Comparison of ENCODE assay signal across 6 cellular contexts in genomic region chr19:10746437-10746836, GRCh38. TPM values are rescaled to one million over a fixed set of nuclear protein-coding genes. Genes with fewer than 3 reads are reported as not detected.
A peak's percentile ranks its signal among the peaks of the same experiment; 100 is the strongest.
DNase-seq lines count a peak whose midpoint lies in the region; ATAC-seq and TF ChIP-seq lines count a peak whose summit lies in the region.
"Not testable (repeated sequence)": the region's sequence is repeated elsewhere in the genome, so short reads cannot be mapped to it uniquely, and the experiment has no call there.

No MANE protein-coding gene starts in this region.

- H3K36me3 ChIP-seq in BLaER1: peaks cover 24% of the 10 kb centered on the region
- not testable (repeated sequence) for H3K36me3 ChIP-seq in HEK293 (ENCODE audit: control insufficient read depth in 2 of 2, insufficient read depth in 1 of 2, low read length in 2 of 2); mucosa of rectum (ENCODE audit: control insufficient read depth in 2 of 2, insufficient read depth in 2 of 2, low read length in 2 of 2)

- not testable (repeated sequence) for H3K4me3 ChIP-seq in BLaER1; HEK293 (ENCODE audit: low read depth, low read length); mucosa of rectum (ENCODE audit: low read length in 2 of 2)

- peak overlapping the region; percentile 31 for H3K27ac Mint-ChIP-seq in activated CD4-positive, alpha-beta T cell treated with anti-CD3 and anti-CD28 coated beads for 36 hours
- H3K27ac Mint-ChIP-seq in central memory CD8-positive, alpha-beta T cell (ENCODE audit: low read depth): peak overlapping the region; percentile 85
- peak overlapping the region; percentile 56 for H3K27ac Mint-ChIP-seq in stimulated activated naive B cell treated with anti-CD40 and anti-IgM and Interleukin-4, amounts not matched to agents 10 μg/mL and 1 μg/mL and 100 μg/mL, for 72 hours

- DNase-seq in activated CD4-positive, alpha-beta T cell treated with anti-CD3 and anti-CD28 coated beads for 36 hours; central memory CD8-positive, alpha-beta T cell (ENCODE audit: low spot score in 2 of 2); stimulated activated naive B cell treated with anti-CD40 and anti-IgM and Interleukin-4, amounts not matched to agents 10 μg/mL and 1 μg/mL and 100 μg/mL, for 72 hours: not testable (repeated sequence)

- H3K36me3 Mint-ChIP-seq in activated CD4-positive, alpha-beta T cell treated with anti-CD3 and anti-CD28 coated beads for 36 hours (ENCODE audit: low read depth); stimulated activated naive B cell treated with anti-CD40 and anti-IgM and Interleukin-4, amounts not matched to agents 10 μg/mL and 1 μg/mL and 100 μg/mL, for 72 hours: not testable (repeated sequence)
- H3K36me3 Mint-ChIP-seq in central memory CD8-positive, alpha-beta T cell (ENCODE audit: insufficient read depth): peaks cover 24% of the 10 kb centered on the region

- intact Hi-C loops in activated CD4-positive, alpha-beta T cell treated with anti-CD3 and anti-CD28 coated beads for 36 hours (cut with DNase I, micrococcal nuclease): not testable (repeated sequence)

- H3K27me3 Mint-ChIP-seq in activated CD4-positive, alpha-beta T cell treated with anti-CD3 and anti-CD28 coated beads for 36 hours; central memory CD8-positive, alpha-beta T cell; stimulated activated naive B cell treated with anti-CD40 and anti-IgM and Interleukin-4, amounts not matched to agents 10 μg/mL and 1 μg/mL and 100 μg/mL, for 72 hours: not testable (repeated sequence)

- not testable (repeated sequence) for H3K27ac ChIP-seq in BLaER1; HEK293 (ENCODE audit: extremely low read depth, low read depth, low read length)
- H3K27ac ChIP-seq in mucosa of rectum (ENCODE audit: low read depth in 2 of 2, low read length in 2 of 2): peak overlapping the region; percentile 99

- CTCF ChIA-PET in HEK293 (lab: Yijun Ruan, JAX); activated CD4-positive, alpha-beta T cell treated with anti-CD3 and anti-CD28 coated beads for 36 hours (lab: Charles Lee): not testable (repeated sequence)

- H3K4me2 ChIP-seq in BLaER1: peak overlapping the region; percentile 84; the same call in 1 of the 2 replicates

- peaks cover 64% of the 10 kb centered on the region for H3K4me1 Mint-ChIP-seq in activated CD4-positive, alpha-beta T cell treated with anti-CD3 and anti-CD28 coated beads for 36 hours
- H3K4me1 Mint-ChIP-seq in central memory CD8-positive, alpha-beta T cell: peaks cover 65% of the 10 kb centered on the region
- peaks cover 51 to 81% of the 10 kb centered on the region in 2 donors for H3K4me1 Mint-ChIP-seq in stimulated activated naive B cell treated with anti-CD40 and anti-IgM and Interleukin-4, amounts not matched to agents 10 μg/mL and 1 μg/mL and 100 μg/mL, for 72 hours

- not testable (repeated sequence) for ATAC-seq in activated CD4-positive, alpha-beta T cell treated with anti-CD3 and anti-CD28 coated beads for 36 hours; central memory CD8-positive, alpha-beta T cell (replicated peaks; ENCODE audit: extremely low read depth, poor library complexity, severe bottlenecking); stimulated activated naive B cell treated with anti-CD40 and anti-IgM and Interleukin-4, amounts not matched to agents 10 μg/mL and 1 μg/mL and 100 μg/mL, for 72 hours (replicated peaks)

- POLR2A ChIA-PET in HEK293 (lab: Yijun Ruan, JAX): not testable (repeated sequence)
- POLR2A ChIA-PET in activated CD4-positive, alpha-beta T cell treated with anti-CD3 and anti-CD28 coated beads for 36 hours (lab: Charles Lee): interaction anchor here (0.9 kb wide), 1 partner anchor 15 kb away, joined by 5 read pairs; no protein-coding TSS in a partner anchor

- H3K4me1 ChIP-seq in BLaER1 (peaks cover 99% of the 10 kb centered on the region), mucosa of rectum (ENCODE audit: control insufficient read depth in 2 of 2, insufficient read depth in 2 of 2, low read length in 2 of 2) (peaks cover 79 to 87% of the 10 kb centered on the region in 2 donors)
- not testable (repeated sequence) for H3K4me1 ChIP-seq in HEK293 (ENCODE audit: control insufficient read depth, insufficient read depth, low read length)

- peaks cover 98% of the 10 kb centered on the region for H4K20me1 ChIP-seq in BLaER1

- not testable (repeated sequence) for TF ChIP-seq CTCF in HEK293 (tag by site-specific recombination; IDR thresholded peaks at IDR 0.05)

- H3K27me3 ChIP-seq in BLaER1; mucosa of rectum (ENCODE audit: control insufficient read depth in 2 of 2, insufficient read depth in 2 of 2, low read length in 2 of 2): not testable (repeated sequence)

- not testable (repeated sequence) for H3K9ac ChIP-seq in BLaER1
- H3K9ac ChIP-seq in mucosa of rectum (ENCODE audit: low read depth in 1 of 2, low read length in 2 of 2): peak overlapping the region in 1 of 2 donors; percentile 82

- H3K9me3 ChIP-seq in BLaER1; HEK293 (ENCODE audit: control insufficient read depth, insufficient read depth, low read depth, low read length); mucosa of rectum (ENCODE audit: control insufficient read depth in 2 of 2, low read length in 2 of 2): not testable (repeated sequence)

- not testable (repeated sequence) for H3K4me3 Mint-ChIP-seq in activated CD4-positive, alpha-beta T cell treated with anti-CD3 and anti-CD28 coated beads for 36 hours; central memory CD8-positive, alpha-beta T cell; stimulated activated naive B cell treated with anti-CD40 and anti-IgM and Interleukin-4, amounts not matched to agents 10 μg/mL and 1 μg/mL and 100 μg/mL, for 72 hours

- not testable (repeated sequence) for H3K9me3 Mint-ChIP-seq in activated CD4-positive, alpha-beta T cell treated with anti-CD3 and anti-CD28 coated beads for 36 hours (ENCODE audit: low read depth); central memory CD8-positive, alpha-beta T cell; stimulated activated naive B cell treated with anti-CD40 and anti-IgM and Interleukin-4, amounts not matched to agents 10 μg/mL and 1 μg/mL and 100 μg/mL, for 72 hours

TF ChIP-seq in HEK293, 187 proteins besides CTCF, POLR2A, EP300 and RAD21:
- 0 out of 2 replicates have a peak, but pooled peaks have one; percentile 44 for TF ChIP-seq ZNF18 (tag by site-specific recombination; IDR thresholded peaks at IDR 0.05)
- peak; percentile 65 for TF ChIP-seq ZEB2 (tag by site-specific recombination; IDR thresholded peaks at IDR 0.05)
- peak; percentile 75 for TF ChIP-seq ZNF362 (tag by site-specific recombination; IDR thresholded peaks at IDR 0.05)
TF ChIP-seq in HEK293: peak in this region for 3; not testable (repeated sequence) for 184.

RNA-seq across cellular contexts. Expression of gene DNM2, which starts 28.6 kb away (rescaled TPM):
- 100 to 1,000 TPM; 167 to 185 TPM for total RNA-seq in activated CD4-positive, alpha-beta T cell treated with anti-CD3 and anti-CD28 coated beads for 36 hours

RNA-seq across cellular contexts. Expression of gene QTRT1, which starts 45.2 kb away (rescaled TPM):
- total RNA-seq in activated CD4-positive, alpha-beta T cell treated with anti-CD3 and anti-CD28 coated beads for 36 hours: 10 to 100 TPM; 51.5 to 52.8 TPM

Comparison
In these comparisons a context has a peak if more than half of its experiments do, and no peak if none do; other contexts are left out.
1. H3K27ac Mint-ChIP-seq: peak in every context shown above with its lines; median percentile 85 in central memory CD8-positive, alpha-beta T cell; 56 in stimulated activated naive B cell treated with anti-CD40 and anti-IgM and Interleukin-4, amounts not matched to agents 10 μg/mL and 1 μg/mL and 100 μg/mL, for 72 hours; 31 in activated CD4-positive, alpha-beta T cell treated with anti-CD3 and anti-CD28 coated beads for 36 hours.